Comparison of ENCODE assay signal across 8 cellular contexts in the genomic region with DNA sequence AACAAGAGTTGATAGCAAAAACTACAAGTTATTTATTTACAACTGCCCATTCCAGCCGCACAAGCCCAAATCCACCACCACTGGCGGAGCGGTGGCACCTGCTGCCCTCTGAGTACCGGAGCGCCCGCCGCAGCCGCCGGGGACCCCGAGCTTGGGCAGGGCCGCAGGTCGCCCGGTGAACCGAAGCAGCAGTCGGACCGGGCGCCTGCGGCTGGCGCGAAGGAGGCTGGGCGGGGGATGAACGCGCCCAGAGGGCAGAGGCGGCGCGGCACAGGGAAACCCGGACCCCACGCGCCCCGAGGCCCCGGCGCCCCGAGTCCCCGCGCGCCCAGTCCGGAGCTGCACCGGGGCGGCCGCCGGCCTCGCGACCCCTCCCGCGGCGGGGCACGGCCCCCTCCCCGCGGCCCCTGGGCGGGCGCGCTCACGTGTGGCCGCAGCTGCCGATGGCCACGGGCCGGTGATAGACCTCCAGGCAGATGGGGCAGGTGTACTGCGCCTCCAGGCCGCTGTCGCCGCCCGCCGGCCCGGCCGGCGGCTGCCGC. TPM values are rescaled to one million over a fixed set of nuclear protein-coding genes. Genes with fewer than 3 reads are reported as not detected.
DNase-seq lines count a peak whose midpoint lies in the region; ATAC-seq and TF ChIP-seq lines count a peak whose summit lies in the region.

No MANE protein-coding gene starts in this region.

- ATAC-seq in HG03108 (IDR thresholded peaks at IDR 0.05; ENCODE audit: unreplicated experiment) (peak; percentile 6), activated B cell treated with CpG ODN at 0.5 μM for 24 hours (ENCODE audit: low read depth) (peak; percentile 2)

- H3K4me3 Mint-ChIP-seq in activated B cell treated with CpG ODN at 0.5 μM for 24 hours = peak overlapping the region; percentile 87
- peak overlapping the region; percentile 81 for H3K4me3 Mint-ChIP-seq in progenitor cell of endocrine pancreas (ENCODE audit: low read depth)

- TF ChIP-seq CTCF in activated B cell treated with CpG ODN at 0.5 μM for 24 hours (IDR thresholded peaks at IDR 0.05) (no peak), progenitor cell of endocrine pancreas (IDR thresholded peaks at IDR 0.05; ENCODE audit: unreplicated experiment) (no peak)

- H3K36me3 Mint-ChIP-seq in activated B cell treated with CpG ODN at 0.5 μM for 24 hours (ENCODE audit: low read depth) (peaks cover 4% of the 10 kb centered on the region), progenitor cell of endocrine pancreas (ENCODE audit: insufficient read depth) (no peaks in the 10 kb centered on the region)

- POLR2A ChIA-PET in activated B cell treated with CpG ODN at 0.5 μM for 24 hours (lab: Charles Lee) = interaction anchor here (0.8 to 2.6 kb wide), 7 partner anchors 24 to 136 kb away, joined by 3 to 10 read pairs (median 5); partner anchors contain the start of genes APRT, MVD and ZC3H18

- H3K27me3 Mint-ChIP-seq in activated B cell treated with CpG ODN at 0.5 μM for 24 hours = no peaks in the 10 kb centered on the region
- H3K27me3 Mint-ChIP-seq in progenitor cell of endocrine pancreas = no peaks in the 10 kb centered on the region

- CTCF ChIA-PET in activated B cell treated with CpG ODN at 0.5 μM for 24 hours (lab: Charles Lee) = no interaction called here

- H3K4me1 Mint-ChIP-seq in activated B cell treated with CpG ODN at 0.5 μM for 24 hours (peaks cover 57% of the 10 kb centered on the region), progenitor cell of endocrine pancreas (ENCODE audit: low read depth) (peaks cover 13% of the 10 kb centered on the region)

- no peaks in the 10 kb centered on the region for H3K9me3 Mint-ChIP-seq in activated B cell treated with CpG ODN at 0.5 μM for 24 hours
- no peaks in the 10 kb centered on the region for H3K9me3 Mint-ChIP-seq in progenitor cell of endocrine pancreas (ENCODE audit: low read depth)

- intact Hi-C loops in activated B cell treated with CpG ODN at 0.5 μM for 24 hours (cut with micrococcal nuclease) (loop anchor here (1.0 kb wide), 5 partner anchors 20 to 136 kb away; partner anchors contain the start of genes CYBA, SNAI3 and ZC3H18), posterior vena cava (cut with DNase I) (loop anchor here in 1 of 2 donors (10.0 kb wide), 1 partner anchor 939 kb away; no protein-coding TSS in a partner anchor)

- peak; percentile 43 for DNase-seq in stimulated activated CD4-positive, alpha-beta T cell treated with anti-CD3 and anti-CD28 coated beads, Interleukin-15, amount 100 ng/mL, for 24 hours
- DNase-seq in stimulated activated CD4-positive, alpha-beta T cell treated with anti-CD3 and anti-CD28 coated beads, Interleukin-4, amount 100 ng/mL, for 1 hour = no peak
- DNase-seq in activated B cell treated with CpG ODN at 0.5 μM for 24 hours (no peak), germinal center (ENCODE audit: low spot score) (peak; percentile 47), progenitor cell of endocrine pancreas (ENCODE audit: low spot score, unreplicated experiment) (no peak), 8988T (no peak), posterior vena cava (ENCODE audit: low spot score) (no peak)

- peak overlapping the region; percentile 85 for H3K27ac Mint-ChIP-seq in activated B cell treated with CpG ODN at 0.5 μM for 24 hours
- H3K27ac Mint-ChIP-seq in progenitor cell of endocrine pancreas = peak overlapping the region; percentile 77

RNA-seq across cellular contexts. Expression of gene RNF166, which starts 0.4 kb away (rescaled TPM):
- total RNA-seq in activated B cell treated with CpG ODN at 0.5 μM for 24 hours = 31.0 and 45.3 TPM in 2 replicates
- total RNA-seq in progenitor cell of endocrine pancreas = 19.4 and 21.5 TPM in 2 replicates
- total RNA-seq in posterior vena cava = 10 to 100 TPM; 16.8 to 19.0 TPM

RNA-seq across cellular contexts. Expression of gene CTU2, which starts 0.5 kb away (rescaled TPM):
- total RNA-seq in activated B cell treated with CpG ODN at 0.5 μM for 24 hours (28.8 and 36.7 TPM in 2 replicates), progenitor cell of endocrine pancreas (17.2 and 18.2 TPM in 2 replicates), posterior vena cava (10 to 100 TPM; 17.2 to 20.4 TPM)

RNA-seq across cellular contexts. Expression of gene SNAI3, which starts 19.5 kb away (rescaled TPM):
- total RNA-seq in activated B cell treated with CpG ODN at 0.5 μM for 24 hours (1.5 and 2.7 TPM in 2 replicates), progenitor cell of endocrine pancreas (1.2 and 1.9 TPM in 2 replicates), posterior vena cava (under 1 TPM; 0.43 to 0.56 TPM)

RNA-seq across cellular contexts. Expression of gene MVD, which starts 42.9 kb away (rescaled TPM):
- total RNA-seq in activated B cell treated with CpG ODN at 0.5 μM for 24 hours (115 and 140 TPM in 2 replicates), progenitor cell of endocrine pancreas (78.1 and 78.5 TPM in 2 replicates), posterior vena cava (10 to 100 TPM; 21.6 to 22.6 TPM)

RNA-seq across cellular contexts. Expression of gene CYBA, which starts 55.0 kb away (rescaled TPM):
- total RNA-seq in activated B cell treated with CpG ODN at 0.5 μM for 24 hours = 432 and 456 TPM in 2 replicates
- total RNA-seq in progenitor cell of endocrine pancreas = 111 and 112 TPM in 2 replicates
- 100 to 1,000 TPM in 1 of 2 donors, 10 to 100 TPM in 1; 71.4 to 168 TPM for total RNA-seq in posterior vena cava

Comparison
In these comparisons a context has a peak if more than half of its experiments do, and no peak if none do; other contexts are left out.
1. DNase-seq: peak in stimulated activated CD4-positive, alpha-beta T cell treated with anti-CD3 and anti-CD28 coated beads, Interleukin-15, amount 100 ng/mL, for 24 hours (single experiment) and germinal center (single experiment); none in stimulated activated CD4-positive, alpha-beta T cell treated with anti-CD3 and anti-CD28 coated beads, Interleukin-4, amount 100 ng/mL, for 1 hour (single experiment), activated B cell treated with CpG ODN at 0.5 μM for 24 hours (single experiment), progenitor cell of endocrine pancreas (single experiment), 8988T (single experiment) and posterior vena cava (single experiment).